ENCODE assay signal across 8 cellular contexts in the genomic region with DNA sequence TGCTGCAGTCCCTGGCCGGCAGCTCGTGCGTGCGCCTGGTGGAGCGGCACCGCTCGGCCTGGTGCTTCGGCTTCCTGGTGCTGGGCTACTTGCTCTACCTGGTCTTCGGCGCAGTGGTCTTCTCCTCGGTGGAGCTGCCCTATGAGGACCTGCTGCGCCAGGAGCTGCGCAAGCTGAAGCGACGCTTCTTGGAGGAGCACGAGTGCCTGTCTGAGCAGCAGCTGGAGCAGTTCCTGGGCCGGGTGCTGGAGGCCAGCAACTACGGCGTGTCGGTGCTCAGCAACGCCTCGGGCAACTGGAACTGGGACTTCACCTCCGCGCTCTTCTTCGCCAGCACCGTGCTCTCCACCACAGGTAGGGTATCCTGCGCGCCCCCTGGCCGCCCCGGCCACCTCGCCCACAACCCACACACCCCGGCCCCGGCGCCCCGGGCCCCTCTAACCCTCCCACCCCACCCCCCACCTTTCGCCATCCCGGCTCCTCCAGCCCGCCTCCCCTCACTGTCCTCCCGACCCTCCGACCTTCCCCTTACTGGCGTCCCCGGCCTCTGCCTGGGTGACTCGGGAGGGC. TPM values are rescaled to one million over a fixed set of nuclear protein-coding genes. Genes with fewer than 3 reads are reported as not detected.
DNase-seq lines count a peak whose midpoint lies in the region; ATAC-seq and TF ChIP-seq lines count a peak whose summit lies in the region.

No MANE protein-coding gene starts in this region.

- peaks cover 66 to 79% (median 70%) of the 10 kb centered on the region in 5 donors for H3K27me3 Mint-ChIP-seq in naive thymus-derived CD4-positive, alpha-beta T cell

- peak overlapping the region; percentile 94 for H3K4me3 ChIP-seq in HEK293 (ENCODE audit: low read depth, low read length)
- peak overlapping the region; percentile 66 to 92 for H3K4me3 ChIP-seq in esophagus (ENCODE audit: low read depth in 1 of 2, low read length in 2 of 2)
- H3K4me3 ChIP-seq in naive thymus-derived CD4-positive, alpha-beta T cell (ENCODE audit: low read length): no peak overlapping the region
- H3K4me3 ChIP-seq in OCI-LY7 (ENCODE audit: low read depth, low read length, poor library complexity, severe bottlenecking): no peak overlapping the region

- H3K27ac ChIP-seq in HEK293 (ENCODE audit: extremely low read depth, low read depth, low read length) (peak overlapping the region; percentile 79), esophagus (ENCODE audit: low read depth in 2 of 2, low read length in 1 of 2) (peak overlapping the region; percentile 74 to 87), OCI-LY7 (ENCODE audit: low read depth, low read length, poor library complexity, severe bottlenecking) (no peak overlapping the region)
- no peak overlapping the region for H3K27ac ChIP-seq in naive thymus-derived CD4-positive, alpha-beta T cell (ENCODE audit: low read depth, low read length)

- peaks cover 0 to 5% (median 0%) of the 10 kb centered on the region in 11 donors for H3K9me3 Mint-ChIP-seq in naive thymus-derived CD4-positive, alpha-beta T cell

- H3K79me2 ChIP-seq in OCI-LY7 (ENCODE audit: insufficient read depth, low read depth, low read length): no peaks in the 10 kb centered on the region

- H3K4me3 Mint-ChIP-seq in naive thymus-derived CD4-positive, alpha-beta T cell: peak overlapping the region in 1 of 10 donors; percentile 83

- H3K4me2 ChIP-seq in OCI-LY7 (ENCODE audit: low read length): no peak overlapping the region

- intact Hi-C loops in naive thymus-derived CD4-positive, alpha-beta T cell (cut with micrococcal nuclease): loop anchor here in 1 of 2 donors (10.0 kb wide), 1 partner anchor 781 kb away; no protein-coding TSS in a partner anchor
- intact Hi-C loops in OCI-LY7 (cut with micrococcal nuclease; ENCODE audit: unreplicated experiment): no loop called here

- no peak overlapping the region for H2AFZ ChIP-seq in OCI-LY7 (ENCODE audit: low read length)

- H3K27me3 ChIP-seq in esophagus (ENCODE audit: control insufficient read depth in 1 of 2, insufficient read depth in 2 of 2, low read length in 2 of 2): no peaks in the 10 kb centered on the region
- no peaks in the 10 kb centered on the region for H3K27me3 ChIP-seq in naive thymus-derived CD4-positive, alpha-beta T cell (ENCODE audit: control insufficient read depth in 2 of 2, insufficient read depth in 2 of 2, low read length in 2 of 2)

- peaks cover 8 to 13% of the 10 kb centered on the region in 2 experiments; a peak in 2 of 3 replicates for H3K36me3 ChIP-seq in HEK293 (ENCODE audit: control insufficient read depth in 2 of 2, insufficient read depth in 1 of 2, low read length in 2 of 2)
- H3K36me3 ChIP-seq in esophagus (ENCODE audit: control insufficient read depth in 2 of 2, insufficient read depth in 2 of 2, low read length in 1 of 2): peaks cover 0 to 2% of the 10 kb centered on the region in 2 donors
- no peaks in the 10 kb centered on the region for H3K36me3 ChIP-seq in naive thymus-derived CD4-positive, alpha-beta T cell (ENCODE audit: control insufficient read depth in 2 of 3, insufficient read depth in 3 of 3, low read length in 3 of 3)
- no peaks in the 10 kb centered on the region for H3K36me3 ChIP-seq in OCI-LY7 (ENCODE audit: insufficient read depth, low read length)

- H4K20me1 ChIP-seq in OCI-LY7 (ENCODE audit: insufficient read depth, low read length): no peaks in the 10 kb centered on the region

- CTCF ChIA-PET in HEK293 (lab: Yijun Ruan, JAX): interaction anchor here (0.7 to 1.7 kb wide), 4 partner anchors 8 to 173 kb away, joined by 3 to 7 read pairs (median 4); no protein-coding TSS in a partner anchor
- CTCF ChIA-PET in naive thymus-derived CD4-positive, alpha-beta T cell (lab: Charles Lee): no interaction called here
- CTCF ChIA-PET in OCI-LY7 (lab: Charles Lee; ENCODE audit: unreplicated experiment): no interaction called here

- H3K4me1 ChIP-seq in HEK293 (ENCODE audit: control insufficient read depth, insufficient read depth, low read length) (peaks cover 3% of the 10 kb centered on the region; the same call in 1 of the 2 replicates), esophagus (ENCODE audit: control insufficient read depth in 2 of 2, insufficient read depth in 2 of 2, low read length in 1 of 2) (no peaks in the 10 kb centered on the region), OCI-LY7 (ENCODE audit: insufficient read depth, low read length, poor library complexity, severe bottlenecking) (no peaks in the 10 kb centered on the region)
- H3K4me1 ChIP-seq in naive thymus-derived CD4-positive, alpha-beta T cell (ENCODE audit: control insufficient read depth in 2 of 2, insufficient read depth in 2 of 2, low read length in 2 of 2): no peaks in the 10 kb centered on the region

- ATAC-seq in naive thymus-derived CD4-positive, alpha-beta T cell: peak; percentile 26

- H3K4me1 Mint-ChIP-seq in naive thymus-derived CD4-positive, alpha-beta T cell: peaks cover 0 to 12% (median 5%) of the 10 kb centered on the region in 7 donors

- DNase-seq in NCI-H524 (lab: John Stamatoyannopoulos, UW) (peak; percentile 11 to 41), NCI-H524 treated with DMSO at 0.1 percent for 48 hours (lab: John Stamatoyannopoulos, UW) (no peak), RPMI8226 (peak; percentile 78), NOMO-1 (lab: John Stamatoyannopoulos, UW; ENCODE audit: unreplicated experiment in 2 of 2) (no peak), OCI-LY7 (ENCODE audit: low spot score) (no peak)
- DNase-seq in naive thymus-derived CD4-positive, alpha-beta T cell: no peak

- POLR2A ChIA-PET in HEK293 (lab: Yijun Ruan, JAX) (interaction anchor here (0.5 to 1.7 kb wide), 9 partner anchors 12 to 173 kb away, joined by 3 to 9 read pairs (median 3); no protein-coding TSS in a partner anchor), OCI-LY7 (lab: Charles Lee) (no interaction called here)
- POLR2A ChIA-PET in naive thymus-derived CD4-positive, alpha-beta T cell (lab: Charles Lee): no interaction called here

- H3K27ac Mint-ChIP-seq in naive thymus-derived CD4-positive, alpha-beta T cell: peak overlapping the region in 1 of 9 donors; percentile 47

- H3K9me2 ChIP-seq in OCI-LY7 (ENCODE audit: insufficient read depth, low read length): no peaks in the 10 kb centered on the region

- WGBS in esophagus, 2 donors: 2% methylated on average over 31 to 43 of the region's 43 CpGs

- BruUV-seq in OCI-LY7 (replicated peaks; lab: Mats Ljungman, UMichigan): no TSS peak

- TF ChIP-seq CTCF in HEK293 (tag by site-specific recombination; IDR thresholded peaks at IDR 0.05) (peak; percentile 53; the same call in 1 of the 2 replicates), OCI-LY7 (conservative IDR thresholded peaks at IDR 0.05; ENCODE audit: low read length) (no peak)

- H3K36me3 Mint-ChIP-seq in naive thymus-derived CD4-positive, alpha-beta T cell: peaks cover 0 to 3% (median 0%) of the 10 kb centered on the region in 5 donors

- H3K9me3 ChIP-seq in HEK293 (ENCODE audit: control insufficient read depth, insufficient read depth, low read depth, low read length): no peaks in the 10 kb centered on the region
- H3K9me3 ChIP-seq in esophagus (ENCODE audit: control insufficient read depth in 2 of 2, insufficient read depth in 1 of 2, low read depth in 1 of 2, low read length in 1 of 2): no peaks in the 10 kb centered on the region
- H3K9me3 ChIP-seq in naive thymus-derived CD4-positive, alpha-beta T cell (ENCODE audit: control insufficient read depth in 2 of 3, low read length in 3 of 3): no peaks in the 10 kb centered on the region
- H3K9me3 ChIP-seq in OCI-LY7 (ENCODE audit: low read length): no peaks in the 10 kb centered on the region

TF ChIP-seq in HEK293, 187 proteins besides CTCF, POLR2A, EP300 and RAD21 (continues in another document):
- TF ChIP-seq ZNF529 (tag by site-specific recombination; IDR thresholded peaks at IDR 0.05; ENCODE audit: insufficient replicate concordance) (no peak), YY1 (tag by site-specific recombination; IDR thresholded peaks at IDR 0.05) (peak; percentile 54; the same call in 1 of the 2 replicates)
- TF ChIP-seq, protein P1, sequence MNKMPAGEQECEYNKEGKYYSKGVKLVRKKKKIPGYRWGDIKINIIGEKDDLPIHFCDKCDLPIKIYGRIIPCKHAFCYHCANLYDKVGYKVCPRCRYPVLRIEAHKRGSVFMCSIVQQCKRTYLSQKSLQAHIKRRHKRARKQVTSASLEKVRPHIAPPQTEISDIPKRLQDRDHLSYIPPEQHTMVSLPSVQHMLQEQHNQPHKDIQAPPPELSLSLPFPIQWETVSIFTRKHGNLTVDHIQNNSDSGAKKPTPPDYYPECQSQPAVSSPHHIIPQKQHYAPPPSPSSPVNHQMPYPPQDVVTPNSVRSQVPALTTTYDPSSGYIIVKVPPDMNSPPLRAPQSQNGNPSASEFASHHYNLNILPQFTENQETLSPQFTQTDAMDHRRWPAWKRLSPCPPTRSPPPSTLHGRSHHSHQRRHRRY (tag by site-specific recombination; IDR thresholded peaks at IDR 0.05): peak; percentile 83; the same call in 1 of the 2 replicates
- TF ChIP-seq, protein P2, sequence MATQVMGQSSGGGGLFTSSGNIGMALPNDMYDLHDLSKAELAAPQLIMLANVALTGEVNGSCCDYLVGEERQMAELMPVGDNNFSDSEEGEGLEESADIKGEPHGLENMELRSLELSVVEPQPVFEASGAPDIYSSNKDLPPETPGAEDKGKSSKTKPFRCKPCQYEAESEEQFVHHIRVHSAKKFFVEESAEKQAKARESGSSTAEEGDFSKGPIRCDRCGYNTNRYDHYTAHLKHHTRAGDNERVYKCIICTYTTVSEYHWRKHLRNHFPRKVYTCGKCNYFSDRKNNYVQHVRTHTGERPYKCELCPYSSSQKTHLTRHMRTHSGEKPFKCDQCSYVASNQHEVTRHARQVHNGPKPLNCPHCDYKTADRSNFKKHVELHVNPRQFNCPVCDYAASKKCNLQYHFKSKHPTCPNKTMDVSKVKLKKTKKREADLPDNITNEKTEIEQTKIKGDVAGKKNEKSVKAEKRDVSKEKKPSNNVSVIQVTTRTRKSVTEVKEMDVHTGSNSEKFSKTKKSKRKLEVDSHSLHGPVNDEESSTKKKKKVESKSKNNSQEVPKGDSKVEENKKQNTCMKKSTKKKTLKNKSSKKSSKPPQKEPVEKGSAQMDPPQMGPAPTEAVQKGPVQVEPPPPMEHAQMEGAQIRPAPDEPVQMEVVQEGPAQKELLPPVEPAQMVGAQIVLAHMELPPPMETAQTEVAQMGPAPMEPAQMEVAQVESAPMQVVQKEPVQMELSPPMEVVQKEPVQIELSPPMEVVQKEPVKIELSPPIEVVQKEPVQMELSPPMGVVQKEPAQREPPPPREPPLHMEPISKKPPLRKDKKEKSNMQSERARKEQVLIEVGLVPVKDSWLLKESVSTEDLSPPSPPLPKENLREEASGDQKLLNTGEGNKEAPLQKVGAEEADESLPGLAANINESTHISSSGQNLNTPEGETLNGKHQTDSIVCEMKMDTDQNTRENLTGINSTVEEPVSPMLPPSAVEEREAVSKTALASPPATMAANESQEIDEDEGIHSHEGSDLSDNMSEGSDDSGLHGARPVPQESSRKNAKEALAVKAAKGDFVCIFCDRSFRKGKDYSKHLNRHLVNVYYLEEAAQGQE (tag by site-specific recombination; IDR thresholded peaks at IDR 0.05): peak; percentile 69

RNA-seq across cellular contexts. Expression of a gene that starts 0.4 kb away (rescaled TPM):
- 10 to 100 TPM; 23.2 to 26.3 TPM for polyA plus RNA-seq in esophagus
- total RNA-seq in naive thymus-derived CD4-positive, alpha-beta T cell: 1 to 10 TPM in 1 of 5 experiments, not detected in 4; 1.1 TPM
- not detected for polyA plus RNA-seq in naive thymus-derived CD4-positive, alpha-beta T cell
- total RNA-seq in OCI-LY7 (2014; rRNA removed; shearing (Covaris generic)): not detected in 2 replicates
- total RNA-seq in OCI-LY7 (2022): not detected in 2 replicates

Comparison
In these comparisons a context has a peak if more than half of its experiments do, and no peak if none do; other contexts are left out.
1. DNase-seq: peak in NCI-H524 (2 of 2) and RPMI8226 (single experiment); none in NCI-H524 treated with DMSO at 0.1 percent for 48 hours (single experiment), naive thymus-derived CD4-positive, alpha-beta T cell (0 of 9), NOMO-1 (0 of 2) and OCI-LY7 (single experiment).
2. H3K27ac ChIP-seq: peak in HEK293 (single experiment) and esophagus (2 of 2); none in naive thymus-derived CD4-positive, alpha-beta T cell (single experiment) and OCI-LY7 (single experiment).
3. H3K4me3 ChIP-seq: peak in HEK293 (single experiment) and esophagus (2 of 2); none in naive thymus-derived CD4-positive, alpha-beta T cell (single experiment) and OCI-LY7 (single experiment).